17 cellular contexts compared by ENCODE assay signal in genomic region chr3:168939651-168940238, GRCh38.
A peak's percentile ranks its signal among the peaks of the same experiment; 100 is the strongest.
DNase-seq lines count a peak whose midpoint lies in the region; ATAC-seq and TF ChIP-seq lines count a peak whose summit lies in the region.
"Had no signal": no experiment of that assay in that cellular context is flagged by ENCODE, and none has a peak within 500 bp of the region (broad histone marks: within the 10 kb centered on the region; RNA-seq: fewer than 3 reads in every experiment).

No MANE protein-coding gene starts in this region.

- H3K27ac ChIP-seq in iPS-20b (ENCODE audit: low read length) (no peak overlapping the region), gastroesophageal sphincter (no peak overlapping the region)
- H3K27ac ChIP-seq: A549, C4-2B, GM23248 had no signal

- no peaks in the 10 kb centered on the region for H3K27me3 ChIP-seq in HAP-1 (ENCODE audit: low read depth)
- H3K27me3 ChIP-seq in iPS-20b (ENCODE audit: insufficient read depth, low read length): no peaks in the 10 kb centered on the region
- H3K27me3 ChIP-seq in gastroesophageal sphincter: no peaks in the 10 kb centered on the region
- H3K27me3 ChIP-seq: BE2C had no signal

- H3K27ac Mint-ChIP-seq in stimulated activated effector memory CD8-positive, alpha-beta T cell treated with anti-CD3 and anti-CD28 coated beads, Interleukin-12 subunit alpha, Interleukin-12 subunit beta, amount 100 ng/mL, for 72 hours: no peak overlapping the region
- H3K27ac Mint-ChIP-seq: CD4-positive, alpha-beta memory T cell had no signal

- no peak for TF ChIP-seq EP300 in gastroesophageal sphincter (IDR thresholded peaks at IDR 0.05)

- H3K4me3 Mint-ChIP-seq in stimulated activated effector memory CD8-positive, alpha-beta T cell treated with anti-CD3 and anti-CD28 coated beads, Interleukin-12 subunit alpha, Interleukin-12 subunit beta, amount 100 ng/mL, for 72 hours: no peak overlapping the region
- H3K4me3 Mint-ChIP-seq: CD4-positive, alpha-beta memory T cell had no signal

- H3K9me3 Mint-ChIP-seq in stimulated activated effector memory CD8-positive, alpha-beta T cell treated with anti-CD3 and anti-CD28 coated beads, Interleukin-12 subunit alpha, Interleukin-12 subunit beta, amount 100 ng/mL, for 72 hours: peaks cover 5% of the 10 kb centered on the region

- H3K4me1 Mint-ChIP-seq in stimulated activated effector memory CD8-positive, alpha-beta T cell treated with anti-CD3 and anti-CD28 coated beads, Interleukin-12 subunit alpha, Interleukin-12 subunit beta, amount 100 ng/mL, for 72 hours: no peaks in the 10 kb centered on the region
- H3K4me1 Mint-ChIP-seq: CD4-positive, alpha-beta memory T cell had no signal

- H3K9me3 ChIP-seq in HAP-1 (no peaks in the 10 kb centered on the region), iPS-20b (ENCODE audit: insufficient read depth, low read depth, low read length) (0 out of 2 replicates have a peak, but pooled peaks cover 6% of the 10 kb centered on the region), gastroesophageal sphincter (peaks cover 0 to 9% (median 0%) of the 10 kb centered on the region in 3 donors)
- H3K9me3 ChIP-seq: A549, BE2C had no signal

- TF ChIP-seq POLR2A in gastroesophageal sphincter (IDR thresholded peaks at IDR 0.05): no peak

- no peak for ATAC-seq in HG03039 (IDR thresholded peaks at IDR 0.05; ENCODE audit: unreplicated experiment)
- no peak for ATAC-seq in stimulated activated effector memory CD8-positive, alpha-beta T cell treated with anti-CD3 and anti-CD28 coated beads, Interleukin-12 subunit alpha, Interleukin-12 subunit beta, amount 100 ng/mL, for 72 hours
- ATAC-seq in gastroesophageal sphincter: no peak
- ATAC-seq: A549, HCT116, K562 had no signal

- 50 to 78% methylated on average over 1 of the region's 1 CpG for WGBS in gastroesophageal sphincter (ENCODE audit: low coverage in 1 of 2), 2 donors

- H3K4me1 ChIP-seq in HAP-1 (peaks cover 23% of the 10 kb centered on the region), iPS-20b (ENCODE audit: insufficient read depth, low read length) (peaks cover 13% of the 10 kb centered on the region; the same call in 1 of the 2 replicates), gastroesophageal sphincter (no peaks in the 10 kb centered on the region)
- H3K4me1 ChIP-seq: A549, BE2C had no signal

- DNase-seq in HAP-1 (ENCODE audit: low spot score in 2 of 2): peak; percentile 71 to 90
- DNase-seq in astrocyte of the hippocampus (ENCODE audit: low read depth, low spot score): peak; percentile 11
- peak; percentile 76 for DNase-seq in renal cortical epithelial cell (ENCODE audit: low read depth)
- DNase-seq in stimulated activated effector memory CD8-positive, alpha-beta T cell treated with anti-CD3 and anti-CD28 coated beads, Interleukin-12 subunit alpha, Interleukin-12 subunit beta, amount 100 ng/mL, for 72 hours (ENCODE audit: low spot score in 2 of 2): no peak
- DNase-seq: BE2C; CD4-positive, alpha-beta memory T cell; DMS153; DND-41; GF-D8; GM23248 had no signal

- H3K4me3 ChIP-seq in HAP-1 (no peak overlapping the region), iPS-20b (ENCODE audit: low read length) (0 out of 2 replicates have a peak overlapping the region, but pooled peaks have one; percentile 8), gastroesophageal sphincter (no peak overlapping the region)
- H3K4me3 ChIP-seq: A549, GM23248, K562 had no signal

- in situ Hi-C loops in HAP-1 (cut with MboI; ENCODE audit: low sequenced_read_pairs): no loop called here

- H3K36me3 Mint-ChIP-seq in stimulated activated effector memory CD8-positive, alpha-beta T cell treated with anti-CD3 and anti-CD28 coated beads, Interleukin-12 subunit alpha, Interleukin-12 subunit beta, amount 100 ng/mL, for 72 hours: no peaks in the 10 kb centered on the region
- H3K36me3 Mint-ChIP-seq: CD4-positive, alpha-beta memory T cell had no signal

- no peak overlapping the region for H3K9ac ChIP-seq in iPS-20b (ENCODE audit: low read depth, low read length)
- H3K9ac ChIP-seq: GM23248 had no signal

- H3K36me3 ChIP-seq in HAP-1 (replicated peaks): no peaks in the 10 kb centered on the region
- no peaks in the 10 kb centered on the region for H3K36me3 ChIP-seq in iPS-20b (ENCODE audit: insufficient read depth, low read depth, low read length)
- H3K36me3 ChIP-seq in gastroesophageal sphincter: no peaks in the 10 kb centered on the region
- H3K36me3 ChIP-seq: BE2C had no signal

- no peak for TF ChIP-seq CTCF in gastroesophageal sphincter (IDR thresholded peaks at IDR 0.05)

Comparison
In these comparisons a context has a peak if more than half of its experiments do, and no peak if none do; other contexts are left out.
1. DNase-seq: peak in HAP-1 (2 of 2), astrocyte of the hippocampus (single experiment) and renal cortical epithelial cell (single experiment); none in stimulated activated effector memory CD8-positive, alpha-beta T cell treated with anti-CD3 and anti-CD28 coated beads, Interleukin-12 subunit alpha, Interleukin-12 subunit beta, amount 100 ng/mL, for 72 hours (0 of 2).